In the genomic region with DNA sequence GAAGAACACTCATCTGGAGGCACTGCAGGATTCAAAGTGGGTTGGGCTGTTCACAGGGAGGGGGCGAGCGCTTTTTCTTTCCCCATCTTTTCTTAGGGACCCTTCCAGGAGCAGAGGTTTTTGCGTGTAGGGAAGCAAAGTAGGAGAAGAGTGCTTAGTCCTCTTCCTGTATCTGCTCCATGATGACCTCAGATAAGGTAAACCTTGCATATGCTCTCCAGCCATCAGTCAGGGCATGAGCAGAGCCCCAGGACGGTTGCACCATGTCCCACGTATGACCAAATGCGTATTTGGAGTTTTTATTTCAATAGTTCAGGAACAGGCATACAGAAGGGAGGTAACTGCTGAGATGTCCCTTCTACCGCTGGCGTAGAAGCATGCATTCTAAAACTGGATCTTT, we compare ENCODE assay signal across 13 cellular contexts.
DNase-seq lines count a peak whose midpoint lies in the region; ATAC-seq and TF ChIP-seq lines count a peak whose summit lies in the region.
"Had no signal": no experiment of that assay in that cellular context is flagged by ENCODE, and none has a peak within 500 bp of the region (broad histone marks: within the 10 kb centered on the region; RNA-seq: fewer than 3 reads in every experiment).

No MANE protein-coding gene starts in this region.

- TF ChIP-seq CTCF in AG04450 (IDR thresholded peaks at IDR 0.05; ENCODE audit: low read depth, low read length) (no peak), gastroesophageal sphincter (IDR thresholded peaks at IDR 0.05) (peak in 1 of 4 experiments; percentile 1), mucosa of descending colon (IDR thresholded peaks at IDR 0.05) (no peak)

- H3K9ac ChIP-seq in SK-N-MC (ENCODE audit: insufficient read length), result no peak overlapping the region

- CTCF ChIA-PET in AG04450 (lab: Charles Lee), result interaction anchor here (0.5 to 7.5 kb wide), 5 partner anchors 13 to 887 kb away, joined by 3 to 100 read pairs (median 10); no protein-coding TSS in a partner anchor

- WGBS in gastroesophageal sphincter (ENCODE audit: low coverage in 1 of 2), 2 donors, result 6 to 24% methylated on average over 3 of the region's 8 CpGs

- TF ChIP-seq POLR2A in gastroesophageal sphincter (IDR thresholded peaks at IDR 0.05), result no peak

- ATAC-seq in gastroesophageal sphincter (peak; percentile 45), sciatic nerve (peak; percentile 49), mucosa of descending colon (no peak)

- DNase-seq in AG04450 (ENCODE audit: low read depth, low spot score) (no peak), SK-N-MC (ENCODE audit: low read depth, low spot score) (no peak), sciatic nerve (ENCODE audit: low spot score) (no peak), NCI-H82 treated with DMSO at 0.1 percent for 48 hours (lab: John Stamatoyannopoulos, UW; ENCODE audit: unreplicated experiment) (no peak), activated gamma-delta T cell treated with Interleukin-2 at 50 U/mL for 16 hours (no peak), DMS 273 (lab: John Stamatoyannopoulos, UW; ENCODE audit: unreplicated experiment) (no peak), mucosa of descending colon (no peak)
- DNase-seq: activated naive CD4-positive, alpha-beta T cell; naive thymus-derived CD4-positive, alpha-beta T cell; NCI-H1092; stimulated activated naive CD4-positive, alpha-beta T cell had no signal

- H3K4me3 ChIP-seq in AG04450 (ENCODE audit: low read depth, low read length) (peak overlapping the region; percentile 39), SK-N-MC (peak overlapping the region; percentile 63), gastroesophageal sphincter (no peak overlapping the region), mucosa of descending colon (no peak overlapping the region)
- H3K4me3 ChIP-seq: skin epidermis had no signal

- H3K4me1 ChIP-seq in gastroesophageal sphincter, result peaks cover 8 to 32% (median 15%) of the 10 kb centered on the region in 3 donors
- peaks cover 4% of the 10 kb centered on the region for H3K4me1 ChIP-seq in mucosa of descending colon (ENCODE audit: low read depth)

- peak overlapping the region; percentile 80 for H3K27ac ChIP-seq in AG04450 (ENCODE audit: low read depth, low read length)
- no peak overlapping the region for H3K27ac ChIP-seq in SK-N-MC
- peak overlapping the region in 2 of 4 donors; percentile 53 to 54 for H3K27ac ChIP-seq in gastroesophageal sphincter

- no peaks in the 10 kb centered on the region for H3K27me3 ChIP-seq in AG04450 (ENCODE audit: control insufficient read depth, insufficient read depth, low read length)
- H3K27me3 ChIP-seq in gastroesophageal sphincter, result no peaks in the 10 kb centered on the region

- POLR2A ChIA-PET in AG04450 (lab: Yijun Ruan, JAX), result interaction anchor here (0.9 to 1.5 kb wide), 2 partner anchors 13 to 40 kb away, joined by 3 to 9 read pairs; no protein-coding TSS in a partner anchor

- H3K36me3 ChIP-seq in SK-N-MC (ENCODE audit: insufficient read depth, low read length) (no peaks in the 10 kb centered on the region), gastroesophageal sphincter (peaks cover 0 to under 1% of the 10 kb centered on the region in 2 donors), mucosa of descending colon (ENCODE audit: low read depth) (no peaks in the 10 kb centered on the region)

- H3K9me3 ChIP-seq in AG04450 (ENCODE audit: control insufficient read depth, insufficient read depth, low read length), result no peaks in the 10 kb centered on the region
- no peaks in the 10 kb centered on the region for H3K9me3 ChIP-seq in SK-N-MC (ENCODE audit: low read depth, low read length)
- H3K9me3 ChIP-seq in gastroesophageal sphincter, result no peaks in the 10 kb centered on the region
- H3K9me3 ChIP-seq in mucosa of descending colon, result no peaks in the 10 kb centered on the region

- intact Hi-C loops in sciatic nerve (cut with DNase I) (no loop called here), mucosa of descending colon (cut with DNase I, micrococcal nuclease) (no loop called here)

- no peak for TF ChIP-seq EP300 in gastroesophageal sphincter (IDR thresholded peaks at IDR 0.05)

Comparison
In these comparisons a context has a peak if more than half of its experiments do, and no peak if none do; other contexts are left out.
1. H3K4me3 ChIP-seq: peak in AG04450 (single experiment) and SK-N-MC (single experiment); none in gastroesophageal sphincter (0 of 2) and mucosa of descending colon (single experiment).